ENCODE assay signal across 2 cellular contexts in genomic region chr14:54791001-54791400, GRCh38.
TF ChIP-seq lines count a peak whose summit lies in the region.

No MANE protein-coding gene starts in this region.

TF ChIP-seq in K562, 482 proteins besides CTCF, POLR2A, EP300 and RAD21:
- TF ChIP-seq NR2C2 (CRISPR knock-in tag; IDR thresholded peaks at IDR 0.05) (no peak), NR2C2 (tag; IDR thresholded peaks at IDR 0.05) (peak; percentile 59), HINFP (tag; conservative IDR thresholded peaks at IDR 0.05; ENCODE audit: low read depth) (no peak), NR2C1 (IDR thresholded peaks at IDR 0.05) (peak; percentile 66), NR2C1 (tag; IDR thresholded peaks at IDR 0.05) (peak; percentile 72)

TF ChIP-seq in HepG2, 621 proteins besides CTCF, POLR2A, EP300 and RAD21:
- TF ChIP-seq SOX13 (IDR thresholded peaks at IDR 0.05) (no peak), SOX13 (CRISPR knock-in tag; conservative IDR thresholded peaks at IDR 0.05 in 1 of 2, IDR thresholded peaks at IDR 0.05 in 1 of 2) (no peak), NR2C2 (CRISPR knock-in tag; IDR thresholded peaks at IDR 0.05; ENCODE audit: borderline replicate concordance) (peak; percentile 39; the same call in 1 of the 2 replicates)
